ENCODE assay signal across 1 cellular context in the genomic region with DNA sequence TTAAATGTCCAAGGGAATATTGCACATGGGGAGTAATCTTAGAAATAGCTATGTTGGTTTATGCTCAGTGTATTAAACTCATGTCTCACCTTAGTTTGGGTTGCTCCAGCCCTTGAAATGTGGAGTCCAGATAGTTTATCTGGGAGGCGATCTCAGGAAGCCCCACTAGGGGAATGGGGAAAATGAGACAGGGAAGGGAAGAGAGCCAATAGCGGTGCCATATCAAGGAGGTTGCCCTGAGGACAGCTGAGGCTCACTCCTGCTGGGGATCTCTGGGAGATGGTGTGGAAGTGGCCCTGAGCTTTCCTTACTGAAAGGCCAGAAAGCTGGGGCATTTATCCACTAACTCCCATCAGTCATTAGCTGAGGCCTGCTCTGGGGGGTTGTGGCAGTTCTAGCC.
TF ChIP-seq lines count a peak whose summit lies in the region.

No MANE protein-coding gene starts in this region.

TF ChIP-seq in GM23338, 12 proteins besides CTCF, POLR2A, EP300 and RAD21 (continued from another document):
- no peak for TF ChIP-seq ZNF462 (CRISPR knock-in tag; IDR thresholded peaks at IDR 0.05)
- TF ChIP-seq EZH2 (IDR thresholded peaks at IDR 0.05; ENCODE audit: low read depth, unreplicated experiment) = no peak
- TF ChIP-seq ZNF114 (CRISPR knock-in tag; IDR thresholded peaks at IDR 0.05) = no peak
- no peak for TF ChIP-seq NANOG (IDR thresholded peaks at IDR 0.05; ENCODE audit: borderline replicate concordance)
- no peak for TF ChIP-seq CREB1 (CRISPR knock-in tag; IDR thresholded peaks at IDR 0.05; ENCODE audit: low read depth)
- TF ChIP-seq ZNF331 (CRISPR knock-in tag; IDR thresholded peaks at IDR 0.05; ENCODE audit: low read depth) = no peak
- TF ChIP-seq POLR2AphosphoS5 (IDR thresholded peaks at IDR 0.05; ENCODE audit: low read depth) = no peak
- TF ChIP-seq, protein P1, sequence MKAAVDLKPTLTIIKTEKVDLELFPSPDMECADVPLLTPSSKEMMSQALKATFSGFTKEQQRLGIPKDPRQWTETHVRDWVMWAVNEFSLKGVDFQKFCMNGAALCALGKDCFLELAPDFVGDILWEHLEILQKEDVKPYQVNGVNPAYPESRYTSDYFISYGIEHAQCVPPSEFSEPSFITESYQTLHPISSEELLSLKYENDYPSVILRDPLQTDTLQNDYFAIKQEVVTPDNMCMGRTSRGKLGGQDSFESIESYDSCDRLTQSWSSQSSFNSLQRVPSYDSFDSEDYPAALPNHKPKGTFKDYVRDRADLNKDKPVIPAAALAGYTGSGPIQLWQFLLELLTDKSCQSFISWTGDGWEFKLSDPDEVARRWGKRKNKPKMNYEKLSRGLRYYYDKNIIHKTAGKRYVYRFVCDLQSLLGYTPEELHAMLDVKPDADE (IDR thresholded peaks at IDR 0.05) = no peak
- TF ChIP-seq JUNB (IDR thresholded peaks at IDR 0.05; ENCODE audit: unreplicated experiment) = no peak
